2 cellular contexts compared by ENCODE assay signal in genomic region chr6:75331134-75331533, GRCh38.
TF ChIP-seq lines count a peak whose summit lies in the region.

No MANE protein-coding gene starts in this region.

TF ChIP-seq in SK-N-SH, 30 proteins besides CTCF, POLR2A, EP300 and RAD21 (continued from another document):
- no peak for TF ChIP-seq SIN3A (IDR thresholded peaks at IDR 0.05; ENCODE audit: borderline replicate concordance, low read depth, low read length)

TF ChIP-seq in H1, 55 proteins besides CTCF, POLR2A, EP300 and RAD21 (continued from another document):
- TF ChIP-seq MAX (IDR thresholded peaks at IDR 0.05): no peak
- no peak for TF ChIP-seq SIN3A (conservative IDR thresholded peaks at IDR 0.05 in 1 of 2, IDR thresholded peaks at IDR 0.05 in 1 of 2; ENCODE audit: low read depth in 1 of 2, low read length in 2 of 2)
- no peak for TF ChIP-seq RXRA (IDR thresholded peaks at IDR 0.05; ENCODE audit: insufficient read depth, low read depth, low read length)
- TF ChIP-seq CHD7 (IDR thresholded peaks at IDR 0.05; ENCODE audit: insufficient replicate concordance, low read length): no peak
- TF ChIP-seq USF2 (IDR thresholded peaks at IDR 0.05; ENCODE audit: low read length): no peak
- no peak for TF ChIP-seq KDM4A (IDR thresholded peaks at IDR 0.05; ENCODE audit: low read depth, low read length, severe bottlenecking)
- TF ChIP-seq SIRT6 (IDR thresholded peaks at IDR 0.05; ENCODE audit: low read length): no peak
- no peak for TF ChIP-seq BACH1 (IDR thresholded peaks at IDR 0.05; ENCODE audit: low read length)
- no peak for TF ChIP-seq CBX8 (IDR thresholded peaks at IDR 0.05; ENCODE audit: borderline replicate concordance, low read depth, low read length)
- TF ChIP-seq NANOG (IDR thresholded peaks at IDR 0.05; ENCODE audit: insufficient read depth, low read depth, low read length, poor library complexity, severe bottlenecking): no peak
- no peak for TF ChIP-seq YY1 (IDR thresholded peaks at IDR 0.05; ENCODE audit: low read depth, low read length)
- no peak for TF ChIP-seq HDAC2 (IDR thresholded peaks at IDR 0.05; ENCODE audit: borderline replicate concordance in 1 of 2, low read depth in 2 of 2, low read length in 2 of 2)
- no peak for TF ChIP-seq CHD1 (IDR thresholded peaks at IDR 0.05; ENCODE audit: low read depth, low read length)
- no peak for TF ChIP-seq MAFK (IDR thresholded peaks at IDR 0.05; ENCODE audit: low read depth, low read length)
- TF ChIP-seq NRF1 (IDR thresholded peaks at IDR 0.05; ENCODE audit: low read depth, low read length): no peak
- TF ChIP-seq SAP30 (IDR thresholded peaks at IDR 0.05; ENCODE audit: insufficient read depth, insufficient replicate concordance, low read length): no peak
- no peak for TF ChIP-seq TCF12 (IDR thresholded peaks at IDR 0.05; ENCODE audit: low read depth, low read length)
- TF ChIP-seq TAF7 (optimal IDR thresholded peaks at IDR 0.05; ENCODE audit: borderline replicate concordance, low read depth, low read length): no peak
TF ChIP-seq in H1: peak in this region for 0.
